In genomic region chr22:43956805-43957463, GRCh38 we compare ENCODE assay signal across 10 cellular contexts. TPM values are rescaled to one million over a fixed set of nuclear protein-coding genes. Genes with fewer than 3 reads are reported as not detected.
DNase-seq lines count a peak whose midpoint lies in the region; ATAC-seq and TF ChIP-seq lines count a peak whose summit lies in the region.
"Had no signal": no experiment of that assay in that cellular context is flagged by ENCODE, and none has a peak within 500 bp of the region (broad histone marks: within the 10 kb centered on the region; RNA-seq: fewer than 3 reads in every experiment).

No MANE protein-coding gene starts in this region.

- no peak for ATAC-seq in HG02588 (IDR thresholded peaks at IDR 0.05; ENCODE audit: unreplicated experiment)
- ATAC-seq in esophagus mucosa, result no peak
- no peak for ATAC-seq in GM21529 (IDR thresholded peaks at IDR 0.05; ENCODE audit: unreplicated experiment)
- ATAC-seq: left colon had no signal

- CTCF ChIA-PET in Caco-2 (lab: Charles Lee), result no interaction called here

- H3K4me3 ChIP-seq in Caco-2 (ENCODE audit: low read depth, low read length) (no peak overlapping the region; the same call in 1 of the 2 replicates), MG63 (peak overlapping the region; percentile 96)

- DNase-seq in Caco-2 (no peak), MG63 (no peak), dermis blood vessel endothelial cell (peak; percentile 76), neural crest cell (ENCODE audit: low read depth, low spot score) (no peak), HuH-7.5 (ENCODE audit: low spot score) (no peak)
- DNase-seq: left colon, SHP77 had no signal

- H3K36me3 Mint-ChIP-seq in Caco-2 (ENCODE audit: insufficient read depth, unreplicated experiment) (no peaks in the 10 kb centered on the region), neural crest cell (ENCODE audit: low read depth) (no peaks in the 10 kb centered on the region)

- H3K4me3 Mint-ChIP-seq in Caco-2 (ENCODE audit: unreplicated experiment) (peak overlapping the region; percentile 85), neural crest cell (peak overlapping the region; percentile 98)

- TF ChIP-seq CTCF in Caco-2 (IDR thresholded peaks at IDR 0.05; ENCODE audit: insufficient read depth in 1 of 2, low read depth in 1 of 2, low read length in 1 of 2, severe bottlenecking in 1 of 2, unreplicated experiment in 1 of 2) (no peak), neural crest cell (conservative IDR thresholded peaks at IDR 0.05) (no peak)

- H3K4me1 Mint-ChIP-seq in Caco-2 (ENCODE audit: low read depth, unreplicated experiment), result peaks cover 6% of the 10 kb centered on the region
- peaks cover 31% of the 10 kb centered on the region for H3K4me1 Mint-ChIP-seq in neural crest cell

- H3K9me3 ChIP-seq in Caco-2 (no peaks in the 10 kb centered on the region), MG63 (no peaks in the 10 kb centered on the region)

- no peaks in the 10 kb centered on the region; the same call in 1 of the 2 replicates for H3K36me3 ChIP-seq in Caco-2 (ENCODE audit: control insufficient read depth, insufficient read depth, low read length)
- peaks cover 3% of the 10 kb centered on the region; the same call in 1 of the 2 replicates for H3K36me3 ChIP-seq in MG63

- intact Hi-C loops in Caco-2 (cut with micrococcal nuclease; ENCODE audit: unreplicated experiment), result no loop called here

- no TSS peak for BruUV-seq in Caco-2 (replicated peaks; lab: Mats Ljungman, UMichigan)

- H3K27me3 ChIP-seq in Caco-2 (replicated peaks; ENCODE audit: control insufficient read depth, insufficient read depth, low read length) (no peaks in the 10 kb centered on the region), MG63 (no peaks in the 10 kb centered on the region)

- H3K9me3 Mint-ChIP-seq in Caco-2 (ENCODE audit: unreplicated experiment) (no peaks in the 10 kb centered on the region), neural crest cell (no peaks in the 10 kb centered on the region)

- H3K4me1 ChIP-seq in Caco-2, result no peaks in the 10 kb centered on the region; the same call in 1 of the 2 replicates

- no peak overlapping the region for H3K27ac Mint-ChIP-seq in Caco-2 (ENCODE audit: unreplicated experiment)
- H3K27ac Mint-ChIP-seq in neural crest cell (ENCODE audit: unreplicated experiment), result no peak overlapping the region

- POLR2A ChIA-PET in Caco-2 (lab: Charles Lee), result no interaction called here

- H3K27me3 Mint-ChIP-seq in Caco-2 (ENCODE audit: insufficient read depth, unreplicated experiment), result no peaks in the 10 kb centered on the region
- no peaks in the 10 kb centered on the region for H3K27me3 Mint-ChIP-seq in neural crest cell (ENCODE audit: low read depth)

RNA-seq across cellular contexts. Expression of gene SAMM50, which starts 1.7 kb away (rescaled TPM):
- 59.9 and 66.4 TPM in 2 replicates for total RNA-seq in Caco-2 (2022)
- 65.1 and 90.4 TPM in 2 replicates for total RNA-seq in MG63 (2014; rRNA removed; shearing (Covaris generic); ENCODE audit: low replicate concordance)
- total RNA-seq in dermis blood vessel endothelial cell, result 53.6 and 57.9 TPM in 2 replicates
- 54.0 and 54.6 TPM in 2 replicates for total RNA-seq in neural crest cell
- total RNA-seq in esophagus mucosa, result 37.2 TPM

RNA-seq across cellular contexts. Expression of gene PNPLA3, which starts 33.3 kb away (rescaled TPM):
- total RNA-seq in Caco-2 (2022), result 3.5 and 5.0 TPM in 2 replicates
- 4.1 and 6.7 TPM in 2 replicates for total RNA-seq in MG63 (2014; rRNA removed; shearing (Covaris generic); ENCODE audit: low replicate concordance)
- total RNA-seq in dermis blood vessel endothelial cell, result 1.0 and 2.7 TPM in 2 replicates
- total RNA-seq in neural crest cell, result 28.3 and 31.2 TPM in 2 replicates
- total RNA-seq in esophagus mucosa, result 1.3 TPM
